ENCODE assay signal across 1 cellular context in genomic region chr7:44470080-44470479, GRCh38.
TF ChIP-seq lines count a peak whose summit lies in the region.

No MANE protein-coding gene starts in this region.

TF ChIP-seq in IMR-90, 13 proteins besides CTCF, POLR2A, EP300 and RAD21 (continued from another document):
- no peak for TF ChIP-seq USF2 (IDR thresholded peaks at IDR 0.05; ENCODE audit: low read depth, low read length)
- TF ChIP-seq RCOR1 (IDR thresholded peaks at IDR 0.05; ENCODE audit: insufficient replicate concordance, low read length) = no peak
TF ChIP-seq in IMR-90: peak in this region for 0.
